Comparison of ENCODE assay signal across 26 cellular contexts in the genomic region with DNA sequence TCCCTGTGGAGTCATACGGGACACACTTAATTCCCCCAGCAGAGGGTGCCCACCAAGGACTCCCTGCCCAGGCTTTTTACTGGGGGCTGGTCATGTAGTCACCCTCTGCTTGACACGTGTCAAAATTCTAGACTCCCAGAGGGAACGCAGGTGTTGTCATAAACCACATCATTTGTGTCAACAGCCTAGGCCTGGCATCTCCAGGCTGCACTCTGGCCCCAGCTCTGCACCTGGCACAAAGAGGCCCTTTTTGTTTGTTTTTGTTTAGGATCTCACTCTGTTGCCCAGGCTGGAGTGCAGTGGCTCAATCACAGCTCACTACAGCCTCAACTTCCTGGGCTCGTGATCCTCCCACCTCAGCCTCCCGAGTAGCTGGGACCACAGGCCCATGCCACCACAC.
"Had no signal": no experiment of that assay in that cellular context is flagged by ENCODE, and none has a peak within 500 bp of the region (broad histone marks: within the 10 kb centered on the region; RNA-seq: fewer than 3 reads in every experiment).

No MANE protein-coding gene starts in this region.

- H3K27me3 ChIP-seq: foreskin keratinocyte, upper lobe of left lung had no signal

- FAIRE-seq: astrocyte, kidney, small intestine had no signal

- H3K36me3 ChIP-seq: thoracic aorta had no signal

- H3K9me3 ChIP-seq: lower lobe of right lung, mucosa of descending colon, thoracic aorta, upper lobe of left lung had no signal

- H3K4me3 ChIP-seq: lower lobe of right lung, mucosa of descending colon, thoracic aorta, upper lobe of left lung had no signal

- H3K27me3 Mint-ChIP-seq: activated naive CD8-positive, alpha-beta T cell treated with anti-CD3 and anti-CD28 coated beads for 36 hours; dendritic cell treated with granulocyte-macrophage colony-stimulating factor and Interleukin-4, amounts not matched to agents 40 ng/mL and 50 ng/mL, for 4 days; stimulated activated naive B cell treated with anti-CD40 and anti-IgM and Interleukin-4, amounts not matched to agents 10 μg/mL and 1 μg/mL and 100 μg/mL, for 72 hours had no signal

- H3K27ac Mint-ChIP-seq: activated naive CD8-positive, alpha-beta T cell treated with anti-CD3 and anti-CD28 coated beads for 36 hours; dendritic cell treated with granulocyte-macrophage colony-stimulating factor and Interleukin-4, amounts not matched to agents 40 ng/mL and 50 ng/mL, for 4 days; T-helper 1 cell treated with Interleukin-12 subunit alpha and Interleukin-12 subunit beta and Interleukin-4 antibody, amounts not matched to agents 30 μg/mL and 1 μg/mL, for 36 hours had no signal

- H3K4me3 Mint-ChIP-seq: activated naive CD8-positive, alpha-beta T cell treated with anti-CD3 and anti-CD28 coated beads for 36 hours; dendritic cell treated with granulocyte-macrophage colony-stimulating factor and Interleukin-4, amounts not matched to agents 40 ng/mL and 50 ng/mL, for 4 days; stimulated activated naive B cell treated with anti-CD40 and anti-IgM and Interleukin-4, amounts not matched to agents 10 μg/mL and 1 μg/mL and 100 μg/mL, for 72 hours; T-helper 1 cell treated with Interleukin-12 subunit alpha and Interleukin-12 subunit beta and Interleukin-4 antibody, amounts not matched to agents 30 μg/mL and 1 μg/mL, for 36 hours had no signal

- DNase-seq: activated CD4-positive, alpha-beta T cell treated with anti-CD3 and anti-CD28 coated beads for 4 hours; activated CD4-positive, alpha-beta T cell treated with anti-CD3 and anti-CD28 coated beads, Interleukin-2, amount 50 U/mL, for 48 hours; activated CD4-positive, CD25-positive, alpha-beta regulatory T cell; activated CD8-positive, alpha-beta memory T cell treated with anti-CD3 and anti-CD28 coated beads, Interleukin-2, amount 50 U/mL, for 48 hours; activated naive CD4-positive, alpha-beta T cell treated with Interleukin-2 at 50 U/mL for 16 hours; activated naive CD8-positive, alpha-beta T cell treated with anti-CD3 and anti-CD28 coated beads for 36 hours; activated T-cell treated with anti-CD3 and anti-CD28 coated beads, Interleukin-2, amount 50 U/mL, for 48 hours; effector CD8-positive, alpha-beta T cell; erythroblast; foreskin keratinocyte; kidney; lower lobe of right lung; mesendoderm; mucosa of descending colon; nucleus accumbens; posterior cingulate gyrus; stimulated activated CD4-positive, alpha-beta T cell treated with anti-CD3 and anti-CD28 coated beads, Interleukin-15, amount 100 ng/mL, for 24 hours; stimulated activated naive B cell treated with anti-CD40 and anti-IgM and Interleukin-4, amounts not matched to agents 10 μg/mL and 1 μg/mL and 100 μg/mL, for 72 hours; T1000 had no signal

- H3K4me1 Mint-ChIP-seq: activated naive CD8-positive, alpha-beta T cell treated with anti-CD3 and anti-CD28 coated beads for 36 hours had no signal

- H3K4me1 ChIP-seq: foreskin keratinocyte, lower lobe of right lung, upper lobe of left lung had no signal

- H3K27ac ChIP-seq: foreskin keratinocyte, lower lobe of right lung, thoracic aorta, upper lobe of left lung had no signal

- H3K9me3 Mint-ChIP-seq: activated naive CD8-positive, alpha-beta T cell treated with anti-CD3 and anti-CD28 coated beads for 36 hours; dendritic cell treated with granulocyte-macrophage colony-stimulating factor and Interleukin-4, amounts not matched to agents 40 ng/mL and 50 ng/mL, for 4 days; stimulated activated naive B cell treated with anti-CD40 and anti-IgM and Interleukin-4, amounts not matched to agents 10 μg/mL and 1 μg/mL and 100 μg/mL, for 72 hours; T-helper 1 cell treated with Interleukin-12 subunit alpha and Interleukin-12 subunit beta and Interleukin-4 antibody, amounts not matched to agents 30 μg/mL and 1 μg/mL, for 36 hours had no signal

- ATAC-seq: foreskin keratinocyte; sciatic nerve; stimulated activated naive B cell treated with anti-CD40 and anti-IgM and Interleukin-4, amounts not matched to agents 10 μg/mL and 1 μg/mL and 100 μg/mL, for 72 hours had no signal
